In the genomic region with DNA sequence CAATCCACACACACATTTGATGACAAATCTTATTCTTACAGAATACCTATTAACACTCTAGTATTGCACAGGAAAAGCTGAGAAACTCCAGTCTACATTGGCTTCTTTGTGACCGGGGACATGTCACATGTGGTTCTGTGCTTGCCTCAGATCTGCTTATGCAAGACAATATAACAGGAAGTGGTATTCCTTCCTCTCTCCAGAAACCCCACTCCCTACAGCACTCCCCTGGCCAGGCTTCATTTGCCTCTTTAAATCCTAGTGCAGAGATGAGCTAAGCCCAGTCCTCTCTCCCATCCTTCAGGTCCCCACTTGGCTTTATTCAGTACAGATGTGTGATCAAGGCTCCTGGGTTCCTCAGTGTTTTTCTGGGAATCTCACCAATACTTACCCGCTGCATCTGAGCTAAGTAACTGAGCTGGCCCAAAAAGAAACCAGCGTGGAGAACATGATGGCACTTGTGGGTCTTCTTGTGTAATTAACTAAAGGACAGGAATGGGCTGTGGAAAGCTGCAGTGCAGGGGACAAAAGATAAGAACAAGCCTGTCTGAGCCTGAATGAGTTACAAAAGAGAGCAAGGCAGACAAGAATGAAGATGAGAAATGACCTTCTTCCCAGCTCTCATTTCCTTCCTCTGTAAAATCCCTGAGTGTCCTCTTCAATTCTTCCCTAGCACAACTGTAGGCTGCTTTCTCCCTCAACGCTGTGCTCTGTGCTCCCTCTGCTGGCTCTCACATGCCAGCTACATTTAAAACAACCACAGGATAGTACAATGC, we compare ENCODE assay signal across 8 cellular contexts.
DNase-seq lines count a peak whose midpoint lies in the region; ATAC-seq and TF ChIP-seq lines count a peak whose summit lies in the region.

No MANE protein-coding gene starts in this region.

- H3K27me3 ChIP-seq in BLaER1 treated with 17β-estradiol and CSF1 and Interleukin-3, amounts not matched to agents 10 nM and 100 nM, result no peaks in the 10 kb centered on the region
- H3K27me3 ChIP-seq in stomach, result no peaks in the 10 kb centered on the region

- WGBS in stomach, 5 donors, result 36 to 52% (median 46%) methylated on average over 4 of the region's 4 CpGs

- no peak overlapping the region for H3K4me3 Mint-ChIP-seq in effector memory CD8-positive, alpha-beta T cell
- H3K4me3 Mint-ChIP-seq in memory B cell, result no peak overlapping the region

- peak; percentile 41 for DNase-seq in NCI-H2227 treated with DMSO at 0.1 percent for 48 hours (lab: John Stamatoyannopoulos, UW)
- peak; percentile 11 for DNase-seq in activated CD4-positive, alpha-beta T cell treated with anti-CD3 and anti-CD28 coated beads for 1 hour
- DNase-seq in effector memory CD8-positive, alpha-beta T cell, result peak; percentile 16 to 21 (median 21)
- DNase-seq in memory B cell (ENCODE audit: low spot score in 2 of 2), result peak in 1 of 2 donors; percentile 19
- peak; percentile 37 for DNase-seq in stomach

- TF ChIP-seq POLR2A in stomach (IDR thresholded peaks at IDR 0.05), result no peak

- H3K9me3 Mint-ChIP-seq in effector memory CD8-positive, alpha-beta T cell, result no peaks in the 10 kb centered on the region
- H3K9me3 Mint-ChIP-seq in memory B cell, result no peaks in the 10 kb centered on the region

- H3K4me1 Mint-ChIP-seq in effector memory CD8-positive, alpha-beta T cell (ENCODE audit: low read depth in 2 of 2), result peaks cover 8 to 10% of the 10 kb centered on the region in 2 donors
- peaks cover 15% of the 10 kb centered on the region for H3K4me1 Mint-ChIP-seq in memory B cell

- intact Hi-C loops in stomach (cut with DNase I; ENCODE audit: low total_unique reads), result loop anchor here (10.0 kb wide), 1 partner anchor 863 kb away; no protein-coding TSS in a partner anchor

- H3K4me2 ChIP-seq in BLaER1 treated with 17β-estradiol and CSF1 and Interleukin-3, amounts not matched to agents 10 nM and 100 nM, result peak overlapping the region; percentile 50 to 94 (median 81)

- no peaks in the 10 kb centered on the region for H3K36me3 ChIP-seq in BLaER1 treated with 17β-estradiol and CSF1 and Interleukin-3, amounts not matched to agents 10 nM and 100 nM
- no peaks in the 10 kb centered on the region for H3K36me3 ChIP-seq in stomach

- H3K4me3 ChIP-seq in BLaER1 treated with 17β-estradiol and CSF1 and Interleukin-3, amounts not matched to agents 10 nM and 100 nM, result peak overlapping the region in 7 of 10 experiments; percentile 22 to 50 (median 42); a peak in 13 of 20 replicates
- H3K4me3 ChIP-seq in stomach, result no peak overlapping the region

- no peaks in the 10 kb centered on the region for H4K20me1 ChIP-seq in BLaER1 treated with 17β-estradiol and CSF1 and Interleukin-3, amounts not matched to agents 10 nM and 100 nM

- peak overlapping the region in 10 of 11 experiments; percentile 31 to 75 (median 65); a peak in 18 of 22 replicates for H3K9ac ChIP-seq in BLaER1 treated with 17β-estradiol and CSF1 and Interleukin-3, amounts not matched to agents 10 nM and 100 nM

- H3K27ac ChIP-seq in BLaER1 treated with 17β-estradiol and CSF1 and Interleukin-3, amounts not matched to agents 10 nM and 100 nM, result peak overlapping the region; percentile 31 to 82 (median 73); a peak in 20 of 22 replicates
- H3K27ac ChIP-seq in stomach, result no peak overlapping the region

- ATAC-seq in GM18873 (IDR thresholded peaks at IDR 0.05; ENCODE audit: low FRiP score, unreplicated experiment) (peak; percentile 63), HG03378 (IDR thresholded peaks at IDR 0.05; ENCODE audit: unreplicated experiment) (peak; percentile 80), memory B cell (ENCODE audit: low read depth) (peak; percentile 87)
- ATAC-seq in effector memory CD8-positive, alpha-beta T cell (replicated peaks), result peak; percentile 92

- peaks cover 0 to 26% (median 24%) of the 10 kb centered on the region in 11 experiments; a peak in 20 of 22 replicates for H3K9me3 ChIP-seq in BLaER1 treated with 17β-estradiol and CSF1 and Interleukin-3, amounts not matched to agents 10 nM and 100 nM (replicated peaks in 1 of 11)
- no peaks in the 10 kb centered on the region for H3K9me3 ChIP-seq in stomach

- no peak for TF ChIP-seq EP300 in stomach (IDR thresholded peaks at IDR 0.05)

- H3K36me3 Mint-ChIP-seq in effector memory CD8-positive, alpha-beta T cell (ENCODE audit: insufficient read depth), result no peaks in the 10 kb centered on the region
- H3K36me3 Mint-ChIP-seq in memory B cell, result no peaks in the 10 kb centered on the region

- H3K4me1 ChIP-seq in BLaER1 treated with 17β-estradiol and CSF1 and Interleukin-3, amounts not matched to agents 10 nM and 100 nM, result peaks cover 41 to 57% (median 49%) of the 10 kb centered on the region in 10 experiments
- peaks cover 0 to 17% (median 0%) of the 10 kb centered on the region in 4 donors for H3K4me1 ChIP-seq in stomach

- no peak overlapping the region for H3K27ac Mint-ChIP-seq in effector memory CD8-positive, alpha-beta T cell
- H3K27ac Mint-ChIP-seq in memory B cell, result no peak overlapping the region

- peaks cover 8 to 32% of the 10 kb centered on the region in 2 donors for H3K27me3 Mint-ChIP-seq in effector memory CD8-positive, alpha-beta T cell
- H3K27me3 Mint-ChIP-seq in memory B cell, result peaks cover 9% of the 10 kb centered on the region

- TF ChIP-seq CTCF in stomach (IDR thresholded peaks at IDR 0.05), result peak in 5 of 7 experiments; percentile 53 to 66 (median 61)

Comparison
In these comparisons a context has a peak if more than half of its experiments do, and no peak if none do; other contexts are left out.
1. H3K27ac ChIP-seq: peak in BLaER1 treated with 17β-estradiol and CSF1 and Interleukin-3, amounts not matched to agents 10 nM and 100 nM (11 of 11); none in stomach (0 of 5).
2. H3K4me3 ChIP-seq: peak in BLaER1 treated with 17β-estradiol and CSF1 and Interleukin-3, amounts not matched to agents 10 nM and 100 nM (7 of 10); none in stomach (0 of 4).
3. Peak in every context shown above with its lines, with median percentiles within 50 percentile points of each other: ATAC-seq.